In the genomic region with DNA sequence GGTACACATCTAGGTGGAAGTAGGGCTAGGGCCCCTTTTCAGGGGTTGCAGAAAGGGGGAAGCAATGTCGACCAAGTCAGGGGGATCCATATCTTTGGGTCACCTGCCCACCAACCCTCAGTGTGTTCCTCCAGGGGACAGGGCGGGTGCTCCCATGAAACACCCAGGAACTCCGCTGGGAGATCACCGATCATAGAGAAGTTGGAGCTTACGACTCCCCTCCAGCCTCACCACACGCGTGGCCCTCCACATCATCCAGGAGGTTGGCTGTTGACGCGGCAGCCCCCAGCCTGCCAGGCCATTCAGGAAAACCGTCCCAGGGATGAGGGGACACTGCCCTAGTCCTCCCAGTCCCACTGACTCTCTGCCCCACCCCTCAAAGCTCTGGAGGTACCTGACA, we compare ENCODE assay signal across 15 cellular contexts. TPM values are rescaled to one million over a fixed set of nuclear protein-coding genes. Genes with fewer than 3 reads are reported as not detected.
DNase-seq lines count a peak whose midpoint lies in the region; ATAC-seq and TF ChIP-seq lines count a peak whose summit lies in the region.
"Had no signal": no experiment of that assay in that cellular context is flagged by ENCODE, and none has a peak within 500 bp of the region (broad histone marks: within the 10 kb centered on the region; RNA-seq: fewer than 3 reads in every experiment).

No MANE protein-coding gene starts in this region.

- no peaks in the 10 kb centered on the region for H3K9me2 ChIP-seq in GM23248 (ENCODE audit: insufficient read depth)

- H3K4me1 ChIP-seq in GM23248 (ENCODE audit: insufficient read depth): peaks cover 38% of the 10 kb centered on the region
- peaks cover 3 to 80% (median 42%) of the 10 kb centered on the region in 3 donors for H3K4me1 ChIP-seq in gastroesophageal sphincter

- POLR2A ChIA-PET in RWPE1 (lab: Yijun Ruan, JAX; ENCODE audit: low non-redundant PET): no interaction called here

- H3K9me3 ChIP-seq in GM23248 (ENCODE audit: low read depth): no peaks in the 10 kb centered on the region
- H3K9me3 ChIP-seq in gastroesophageal sphincter: no peaks in the 10 kb centered on the region
- H3K9me3 ChIP-seq: heart left ventricle had no signal

- no peaks in the 10 kb centered on the region for H4K20me1 ChIP-seq in GM23248 (ENCODE audit: insufficient read depth)

- no peaks in the 10 kb centered on the region for H3K9me3 Mint-ChIP-seq in stimulated activated memory B cell treated with anti-CD40 and anti-IgM and Interleukin-4, amounts not matched to agents 10 μg/mL and 1 μg/mL and 100 μg/mL, for 72 hours
- H3K9me3 Mint-ChIP-seq in natural killer cell treated with Interleukin-12 subunit alpha and Interleukin-12 subunit beta and Interleukin-15 and Interleukin-18, amount 100 ng/mL, for 72 hours: no peaks in the 10 kb centered on the region

- 0 out of 2 replicates have a peak overlapping the region, but pooled peaks have one; percentile 43 for H3K9ac ChIP-seq in GM23248

- in situ Hi-C loops in GM23248 (cut with MboI): no loop called here

- peaks cover 22% of the 10 kb centered on the region for H3K4me1 Mint-ChIP-seq in stimulated activated memory B cell treated with anti-CD40 and anti-IgM and Interleukin-4, amounts not matched to agents 10 μg/mL and 1 μg/mL and 100 μg/mL, for 72 hours
- peaks cover 0 to 4% of the 10 kb centered on the region in 2 donors for H3K4me1 Mint-ChIP-seq in natural killer cell treated with Interleukin-12 subunit alpha and Interleukin-12 subunit beta and Interleukin-15 and Interleukin-18, amount 100 ng/mL, for 72 hours (ENCODE audit: low read depth in 2 of 2)

- DNase-seq in GM23248 (no peak), RWPE1 (ENCODE audit: low spot score) (no peak), Kasumi-1 (lab: John Stamatoyannopoulos, UW) (no peak)
- DNase-seq in activated effector memory CD4-positive, alpha-beta T cell treated with Interleukin-2 at 50 U/mL for 16 hours: no peak
- DNase-seq in natural killer cell treated with Interleukin-12 subunit alpha and Interleukin-12 subunit beta and Interleukin-15 and Interleukin-18, amount 100 ng/mL, for 72 hours (ENCODE audit: low spot score): no peak
- DNase-seq: activated CD4-positive, alpha-beta T cell treated with anti-CD3 and anti-CD28 coated beads for 4 hours; activated T-cell treated with anti-CD3 and anti-CD28 coated beads, Interleukin-2, amount 50 U/mL, for 1 hour; left cardiac atrium; NCI-H1048; stimulated activated CD4-positive, alpha-beta T cell treated with anti-CD3 and anti-CD28 coated beads, Interleukin-2, amount 100 ng/mL, for 48 hours; T1000 had no signal

- H3K36me3 ChIP-seq in GM23248 (ENCODE audit: low read depth): no peaks in the 10 kb centered on the region
- peaks cover 0 to 64% of the 10 kb centered on the region in 2 donors for H3K36me3 ChIP-seq in gastroesophageal sphincter

- no peak for TF ChIP-seq POLR2A in gastroesophageal sphincter (IDR thresholded peaks at IDR 0.05)

- no peak for TF ChIP-seq EP300 in gastroesophageal sphincter (IDR thresholded peaks at IDR 0.05)

- H3K27me3 Mint-ChIP-seq in stimulated activated memory B cell treated with anti-CD40 and anti-IgM and Interleukin-4, amounts not matched to agents 10 μg/mL and 1 μg/mL and 100 μg/mL, for 72 hours: peaks cover 17% of the 10 kb centered on the region
- H3K27me3 Mint-ChIP-seq in natural killer cell treated with Interleukin-12 subunit alpha and Interleukin-12 subunit beta and Interleukin-15 and Interleukin-18, amount 100 ng/mL, for 72 hours: peaks cover 23 to 24% of the 10 kb centered on the region in 2 donors

- CTCF ChIA-PET in RWPE1 (lab: Yijun Ruan, JAX): interaction anchor here (0.5 to 2.0 kb wide), 3 partner anchors 8 to 23 kb away, joined by 3 to 9 read pairs (median 5); no protein-coding TSS in a partner anchor

- peak overlapping the region; percentile 59 for H3K27ac Mint-ChIP-seq in stimulated activated memory B cell treated with anti-CD40 and anti-IgM and Interleukin-4, amounts not matched to agents 10 μg/mL and 1 μg/mL and 100 μg/mL, for 72 hours
- H3K27ac Mint-ChIP-seq in natural killer cell treated with Interleukin-12 subunit alpha and Interleukin-12 subunit beta and Interleukin-15 and Interleukin-18, amount 100 ng/mL, for 72 hours: no peak overlapping the region

- H3K4me3 ChIP-seq in GM23248: no peak overlapping the region
- H3K4me3 ChIP-seq in gastroesophageal sphincter: no peak overlapping the region
- H3K4me3 ChIP-seq: heart left ventricle had no signal

- no peaks in the 10 kb centered on the region for H3K79me2 ChIP-seq in GM23248 (ENCODE audit: insufficient read depth)

- H3K27ac ChIP-seq in GM23248 (no peak overlapping the region), RWPE1 (peak overlapping the region; percentile 97), gastroesophageal sphincter (peak overlapping the region; percentile 68 to 99 (median 94))

- ATAC-seq in gastroesophageal sphincter (no peak), HG03045 (IDR thresholded peaks at IDR 0.05; ENCODE audit: unreplicated experiment) (no peak)
- ATAC-seq in stimulated activated memory B cell treated with anti-CD40 and anti-IgM and Interleukin-4, amounts not matched to agents 10 μg/mL and 1 μg/mL and 100 μg/mL, for 72 hours: no peak
- ATAC-seq in natural killer cell treated with Interleukin-12 subunit alpha and Interleukin-12 subunit beta and Interleukin-15 and Interleukin-18, amount 100 ng/mL, for 72 hours: no peak

- no peak overlapping the region for H2AFZ ChIP-seq in GM23248

- WGBS in GM23248 (ENCODE audit: low coverage in 1 of 2, low lambda C conversion rate in 2 of 2, missing lambda C conversion rate in 2 of 2), 2 experiments: 92 to 94% methylated on average over 8 to 10 of the region's 10 CpGs
- 93% methylated on average over 3 of the region's 10 CpGs; no CpG with 5 or more reads in 1 of the 2 donors for WGBS in gastroesophageal sphincter (ENCODE audit: low coverage in 1 of 2), 2 donors

- H3K4me2 ChIP-seq in GM23248 (ENCODE audit: unreplicated experiment): no peak overlapping the region

- no peak overlapping the region for H3K4me3 Mint-ChIP-seq in stimulated activated memory B cell treated with anti-CD40 and anti-IgM and Interleukin-4, amounts not matched to agents 10 μg/mL and 1 μg/mL and 100 μg/mL, for 72 hours
- no peak overlapping the region for H3K4me3 Mint-ChIP-seq in natural killer cell treated with Interleukin-12 subunit alpha and Interleukin-12 subunit beta and Interleukin-15 and Interleukin-18, amount 100 ng/mL, for 72 hours

- H3K27me3 ChIP-seq in GM23248 (replicated peaks; ENCODE audit: insufficient read depth) (no peaks in the 10 kb centered on the region), gastroesophageal sphincter (no peaks in the 10 kb centered on the region)
- H3K27me3 ChIP-seq: heart left ventricle had no signal

- H3F3A ChIP-seq in GM23248 (ENCODE audit: insufficient read depth): peaks cover 29% of the 10 kb centered on the region

- H3K36me3 Mint-ChIP-seq in stimulated activated memory B cell treated with anti-CD40 and anti-IgM and Interleukin-4, amounts not matched to agents 10 μg/mL and 1 μg/mL and 100 μg/mL, for 72 hours: no peaks in the 10 kb centered on the region
- no peaks in the 10 kb centered on the region for H3K36me3 Mint-ChIP-seq in natural killer cell treated with Interleukin-12 subunit alpha and Interleukin-12 subunit beta and Interleukin-15 and Interleukin-18, amount 100 ng/mL, for 72 hours

- TF ChIP-seq CTCF in RWPE1 (conservative IDR thresholded peaks at IDR 0.05; ENCODE audit: low read depth) (no peak), gastroesophageal sphincter (IDR thresholded peaks at IDR 0.05) (no peak)

RNA-seq across cellular contexts. Expression of a gene that starts 17.3 kb away (rescaled TPM):
- total RNA-seq in GM23248 (2014; rRNA removed; shearing (Covaris generic)): 24.8 and 33.4 TPM in 2 replicates
- 60.5 and 61.1 TPM in 2 replicates for polyA plus RNA-seq in GM23248 (2016; fragmentation: Nextera tagmentation; extraction: Ambion mirVana)
- 10 to 100 TPM; 23.0 to 24.8 (median 24.5) TPM for total RNA-seq in gastroesophageal sphincter
- 10 to 100 TPM; 55.3 to 65.0 TPM for total RNA-seq in natural killer cell treated with Interleukin-12 subunit alpha and Interleukin-12 subunit beta and Interleukin-15 and Interleukin-18, amount 100 ng/mL, for 72 hours
